In the genomic region with DNA sequence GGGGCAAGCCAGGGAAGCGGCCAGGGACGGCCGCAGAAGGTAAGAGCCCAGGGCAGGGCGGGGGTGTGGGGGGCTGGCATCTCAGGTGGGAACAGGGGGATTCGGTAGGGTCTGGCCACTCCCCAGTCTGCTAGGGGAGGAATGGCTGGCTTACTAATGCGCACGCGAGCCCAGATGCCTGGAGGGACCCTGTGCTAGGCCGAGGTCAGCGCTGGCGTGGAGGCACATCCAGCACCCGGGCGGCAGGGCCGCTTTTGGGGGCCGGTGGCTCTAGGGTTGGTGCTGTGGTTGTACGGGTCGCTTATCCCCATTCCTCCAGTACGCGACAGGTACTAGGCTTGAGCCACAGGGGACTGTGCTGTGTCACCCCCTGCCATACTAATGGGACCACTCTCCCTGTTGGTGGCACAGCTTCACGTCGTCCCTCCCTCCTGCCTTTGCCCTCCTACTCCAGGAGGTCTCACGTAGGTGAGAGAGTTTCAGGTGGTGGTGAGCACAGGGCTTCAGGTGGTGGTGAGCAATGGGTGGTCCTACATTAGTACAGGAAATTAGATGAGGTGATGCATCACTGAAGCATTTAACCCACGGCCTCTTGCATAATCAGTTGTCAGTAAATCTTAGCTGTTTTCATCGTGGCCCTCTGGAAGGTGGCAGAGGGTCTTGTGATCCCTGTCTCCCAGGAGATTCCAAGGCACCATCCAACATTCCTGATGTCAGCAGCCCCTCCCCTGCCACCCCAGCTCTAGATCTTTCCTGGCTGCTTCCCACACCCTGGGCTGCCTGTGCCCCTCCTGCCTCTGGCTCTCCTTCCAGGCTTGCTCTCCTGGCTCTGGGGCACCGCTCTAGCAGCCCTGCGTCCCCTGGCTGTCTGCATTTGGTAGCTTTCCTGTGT, we compare ENCODE assay signal across 8 cellular contexts. TPM values are rescaled to one million over a fixed set of nuclear protein-coding genes. Genes with fewer than 3 reads are reported as not detected.
DNase-seq lines count a peak whose midpoint lies in the region; ATAC-seq and TF ChIP-seq lines count a peak whose summit lies in the region.
"Had no signal": no experiment of that assay in that cellular context is flagged by ENCODE, and none has a peak within 500 bp of the region (broad histone marks: within the 10 kb centered on the region; RNA-seq: fewer than 3 reads in every experiment).

No MANE protein-coding gene starts in this region.

- peak overlapping the region; percentile 27 for H3K4me3 Mint-ChIP-seq in activated T-helper 17 cell treated with anti-CD3 and anti-CD28 coated beads, Interleukin-2, amount 50 U/mL, for 72 hours

- DNase-seq in cardiac muscle cell (ENCODE audit: low read depth in 1 of 2, low spot score in 1 of 2): peak; percentile 41 to 60
- DNase-seq in pons (ENCODE audit: low spot score): peak; percentile 59
- DNase-seq in stimulated activated CD4-positive, alpha-beta T cell treated with anti-CD3 and anti-CD28 coated beads, Interleukin-12 subunit alpha, Interleukin-12 subunit beta, amount 100 ng/mL, for 4 hours: no peak
- DNase-seq in NCI-H1436 (lab: John Stamatoyannopoulos, UW): no peak
- no peak for DNase-seq in DMS53 (lab: John Stamatoyannopoulos, UW)

- H3K36me3 ChIP-seq in HEK293 (ENCODE audit: control insufficient read depth in 2 of 2, insufficient read depth in 1 of 2, low read length in 2 of 2) (no peaks in the 10 kb centered on the region), cardiac muscle cell (peaks cover 4% of the 10 kb centered on the region)

- CTCF ChIA-PET in HEK293 (lab: Yijun Ruan, JAX): interaction anchor here (0.7 kb wide), 1 partner anchor 19 kb away, joined by 3 read pairs; no protein-coding TSS in a partner anchor

- H3K4me3 ChIP-seq in HEK293 (ENCODE audit: low read depth, low read length): no peak overlapping the region
- H3K4me3 ChIP-seq in cardiac muscle cell: peak overlapping the region; percentile 76

- TF ChIP-seq CTCF in HEK293 (tag by site-specific recombination; IDR thresholded peaks at IDR 0.05) (no peak), cardiac muscle cell (IDR thresholded peaks at IDR 0.05; ENCODE audit: low read depth, low read length) (no peak)

- no peaks in the 10 kb centered on the region for H3K9me3 Mint-ChIP-seq in activated T-helper 17 cell treated with anti-CD3 and anti-CD28 coated beads, Interleukin-2, amount 50 U/mL, for 72 hours

- H3K9me3 ChIP-seq in HEK293 (ENCODE audit: control insufficient read depth, insufficient read depth, low read depth, low read length) (no peaks in the 10 kb centered on the region), cardiac muscle cell (ENCODE audit: low read depth) (no peaks in the 10 kb centered on the region)

- peak; percentile 17 for ATAC-seq in activated T-helper 17 cell treated with anti-CD3 and anti-CD28 coated beads, Interleukin-2, amount 50 U/mL, for 72 hours (replicated peaks)

- no peaks in the 10 kb centered on the region for H3K27me3 ChIP-seq in cardiac muscle cell

- H3K27ac ChIP-seq in HEK293 (ENCODE audit: extremely low read depth, low read depth, low read length) (no peak overlapping the region), cardiac muscle cell (peak overlapping the region; percentile 13)

- H3K4me1 Mint-ChIP-seq in activated T-helper 17 cell treated with anti-CD3 and anti-CD28 coated beads, Interleukin-2, amount 50 U/mL, for 72 hours: no peaks in the 10 kb centered on the region

- POLR2A ChIA-PET in HEK293 (lab: Yijun Ruan, JAX): interaction anchor here (0.6 to 1.5 kb wide), 2 partner anchors 11 to 29 kb away, joined by 3 read pairs; no protein-coding TSS in a partner anchor

- peaks cover 18% of the 10 kb centered on the region for H3K27me3 Mint-ChIP-seq in activated T-helper 17 cell treated with anti-CD3 and anti-CD28 coated beads, Interleukin-2, amount 50 U/mL, for 72 hours

- H3K27ac Mint-ChIP-seq in activated T-helper 17 cell treated with anti-CD3 and anti-CD28 coated beads, Interleukin-2, amount 50 U/mL, for 72 hours: no peak overlapping the region

- no peaks in the 10 kb centered on the region for H3K36me3 Mint-ChIP-seq in activated T-helper 17 cell treated with anti-CD3 and anti-CD28 coated beads, Interleukin-2, amount 50 U/mL, for 72 hours (ENCODE audit: low read depth)

- H3K4me1 ChIP-seq in HEK293 (ENCODE audit: control insufficient read depth, insufficient read depth, low read length) (no peaks in the 10 kb centered on the region), cardiac muscle cell (ENCODE audit: low read depth) (no peaks in the 10 kb centered on the region)

TF ChIP-seq in HEK293, 187 proteins besides CTCF, POLR2A, EP300 and RAD21 (continues in another document):
- peak; percentile 84 for TF ChIP-seq ZIC2 (tag by site-specific recombination; IDR thresholded peaks at IDR 0.05)
- TF ChIP-seq OVOL3 (tag by site-specific recombination; IDR thresholded peaks at IDR 0.05): no peak
- 0 out of 2 replicates have a peak, but pooled peaks have one; percentile 59 for TF ChIP-seq ZNF664 (tag by site-specific recombination; IDR thresholded peaks at IDR 0.05)
- peak; percentile 37; the same call in 1 of the 2 replicates for TF ChIP-seq ZNF341 (tag by site-specific recombination; IDR thresholded peaks at IDR 0.05; ENCODE audit: low read depth)
- TF ChIP-seq, protein P1, sequence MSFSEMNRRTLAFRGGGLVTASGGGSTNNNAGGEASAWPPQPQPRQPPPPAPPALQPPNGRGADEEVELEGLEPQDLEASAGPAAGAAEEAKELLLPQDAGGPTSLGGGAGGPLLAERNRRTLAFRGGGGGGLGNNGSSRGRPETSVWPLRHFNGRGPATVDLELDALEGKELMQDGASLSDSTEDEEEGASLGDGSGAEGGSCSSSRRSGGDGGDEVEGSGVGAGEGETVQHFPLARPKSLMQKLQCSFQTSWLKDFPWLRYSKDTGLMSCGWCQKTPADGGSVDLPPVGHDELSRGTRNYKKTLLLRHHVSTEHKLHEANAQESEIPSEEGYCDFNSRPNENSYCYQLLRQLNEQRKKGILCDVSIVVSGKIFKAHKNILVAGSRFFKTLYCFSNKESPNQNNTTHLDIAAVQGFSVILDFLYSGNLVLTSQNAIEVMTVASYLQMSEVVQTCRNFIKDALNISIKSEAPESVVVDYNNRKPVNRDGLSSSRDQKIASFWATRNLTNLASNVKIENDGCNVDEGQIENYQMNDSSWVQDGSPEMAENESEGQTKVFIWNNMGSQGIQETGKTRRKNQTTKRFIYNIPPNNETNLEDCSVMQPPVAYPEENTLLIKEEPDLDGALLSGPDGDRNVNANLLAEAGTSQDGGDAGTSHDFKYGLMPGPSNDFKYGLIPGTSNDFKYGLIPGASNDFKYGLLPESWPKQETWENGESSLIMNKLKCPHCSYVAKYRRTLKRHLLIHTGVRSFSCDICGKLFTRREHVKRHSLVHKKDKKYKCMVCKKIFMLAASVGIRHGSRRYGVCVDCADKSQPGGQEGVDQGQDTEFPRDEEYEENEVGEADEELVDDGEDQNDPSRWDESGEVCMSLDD (tag by site-specific recombination; IDR thresholded peaks at IDR 0.05): no peak
- peak; percentile 34; the same call in 1 of the 2 replicates for TF ChIP-seq GLIS2 (tag by site-specific recombination; IDR thresholded peaks at IDR 0.05)
- TF ChIP-seq, protein P2, sequence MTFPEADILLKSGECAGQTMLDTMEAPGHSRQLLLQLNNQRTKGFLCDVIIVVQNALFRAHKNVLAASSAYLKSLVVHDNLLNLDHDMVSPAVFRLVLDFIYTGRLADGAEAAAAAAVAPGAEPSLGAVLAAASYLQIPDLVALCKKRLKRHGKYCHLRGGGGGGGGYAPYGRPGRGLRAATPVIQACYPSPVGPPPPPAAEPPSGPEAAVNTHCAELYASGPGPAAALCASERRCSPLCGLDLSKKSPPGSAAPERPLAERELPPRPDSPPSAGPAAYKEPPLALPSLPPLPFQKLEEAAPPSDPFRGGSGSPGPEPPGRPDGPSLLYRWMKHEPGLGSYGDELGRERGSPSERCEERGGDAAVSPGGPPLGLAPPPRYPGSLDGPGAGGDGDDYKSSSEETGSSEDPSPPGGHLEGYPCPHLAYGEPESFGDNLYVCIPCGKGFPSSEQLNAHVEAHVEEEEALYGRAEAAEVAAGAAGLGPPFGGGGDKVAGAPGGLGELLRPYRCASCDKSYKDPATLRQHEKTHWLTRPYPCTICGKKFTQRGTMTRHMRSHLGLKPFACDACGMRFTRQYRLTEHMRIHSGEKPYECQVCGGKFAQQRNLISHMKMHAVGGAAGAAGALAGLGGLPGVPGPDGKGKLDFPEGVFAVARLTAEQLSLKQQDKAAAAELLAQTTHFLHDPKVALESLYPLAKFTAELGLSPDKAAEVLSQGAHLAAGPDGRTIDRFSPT (tag by site-specific recombination; IDR thresholded peaks at IDR 0.05): 0 out of 2 replicates have a peak, but pooled peaks have one; percentile 30
- TF ChIP-seq, protein P3, sequence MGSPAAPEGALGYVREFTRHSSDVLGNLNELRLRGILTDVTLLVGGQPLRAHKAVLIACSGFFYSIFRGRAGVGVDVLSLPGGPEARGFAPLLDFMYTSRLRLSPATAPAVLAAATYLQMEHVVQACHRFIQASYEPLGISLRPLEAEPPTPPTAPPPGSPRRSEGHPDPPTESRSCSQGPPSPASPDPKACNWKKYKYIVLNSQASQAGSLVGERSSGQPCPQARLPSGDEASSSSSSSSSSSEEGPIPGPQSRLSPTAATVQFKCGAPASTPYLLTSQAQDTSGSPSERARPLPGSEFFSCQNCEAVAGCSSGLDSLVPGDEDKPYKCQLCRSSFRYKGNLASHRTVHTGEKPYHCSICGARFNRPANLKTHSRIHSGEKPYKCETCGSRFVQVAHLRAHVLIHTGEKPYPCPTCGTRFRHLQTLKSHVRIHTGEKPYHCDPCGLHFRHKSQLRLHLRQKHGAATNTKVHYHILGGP (tag by site-specific recombination; IDR thresholded peaks at IDR 0.05): no peak
- no peak for TF ChIP-seq ZNF76 (tag by site-specific recombination; IDR thresholded peaks at IDR 0.05; ENCODE audit: borderline replicate concordance, low read depth)
- peak; percentile 71 for TF ChIP-seq GLIS1 (tag by site-specific recombination; IDR thresholded peaks at IDR 0.05)
- TF ChIP-seq SCRT2 (tag by site-specific recombination; IDR thresholded peaks at IDR 0.05): peak; percentile 86

RNA-seq across cellular contexts. Expression of a gene that starts 1.0 kb away (rescaled TPM):
- total RNA-seq in activated T-helper 17 cell treated with anti-CD3 and anti-CD28 coated beads, Interleukin-2, amount 50 U/mL, for 72 hours: 1 to 10 TPM; 1.2 to 5.3 TPM
- 60.8 and 94.1 TPM in 2 replicates for total RNA-seq in cardiac muscle cell
- polyA plus RNA-seq in cardiac muscle cell: 96.0 and 107 TPM in 2 replicates

RNA-seq across cellular contexts. Expression of a gene that starts 18.2 kb away (rescaled TPM):
- total RNA-seq in activated T-helper 17 cell treated with anti-CD3 and anti-CD28 coated beads, Interleukin-2, amount 50 U/mL, for 72 hours: 100 to 1,000 TPM; 114 to 181 TPM
- 123 and 133 TPM in 2 replicates for total RNA-seq in cardiac muscle cell
- 194 and 198 TPM in 2 replicates for polyA plus RNA-seq in cardiac muscle cell

RNA-seq across cellular contexts. Expression of a gene that starts 22.8 kb away (rescaled TPM):
- total RNA-seq in activated T-helper 17 cell treated with anti-CD3 and anti-CD28 coated beads, Interleukin-2, amount 50 U/mL, for 72 hours: 10 to 100 TPM; 27.8 to 33.9 TPM
- 52.5 and 95.9 TPM in 2 replicates for total RNA-seq in cardiac muscle cell
- 25.1 and 26.7 TPM in 2 replicates for polyA plus RNA-seq in cardiac muscle cell

RNA-seq across cellular contexts. Expression of a gene that starts 36.0 kb away (rescaled TPM):
- not detected for total RNA-seq in activated T-helper 17 cell treated with anti-CD3 and anti-CD28 coated beads, Interleukin-2, amount 50 U/mL, for 72 hours
- 9,288 and 26,089 TPM in 2 replicates for total RNA-seq in cardiac muscle cell
- 8,361 and 20,231 TPM in 2 replicates for polyA plus RNA-seq in cardiac muscle cell
- total RNA-seq: activated CD8-positive, alpha-beta memory T cell treated with anti-CD3 and anti-CD28 coated beads for 36 hours had no signal

RNA-seq across cellular contexts. Expression of a gene that starts 39.8 kb away (rescaled TPM):
- 1 to 10 TPM in 1 of 2 donors, not detected in 1; 2.4 TPM for total RNA-seq in activated T-helper 17 cell treated with anti-CD3 and anti-CD28 coated beads, Interleukin-2, amount 50 U/mL, for 72 hours
- 129 and 148 TPM in 2 replicates for total RNA-seq in cardiac muscle cell
- polyA plus RNA-seq in cardiac muscle cell: 165 and 213 TPM in 2 replicates
- total RNA-seq: activated CD8-positive, alpha-beta memory T cell treated with anti-CD3 and anti-CD28 coated beads for 36 hours had no signal

Comparison
In these comparisons a context has a peak if more than half of its experiments do, and no peak if none do; other contexts are left out.
1. DNase-seq: peak in cardiac muscle cell (2 of 2) and pons (single experiment); none in stimulated activated CD4-positive, alpha-beta T cell treated with anti-CD3 and anti-CD28 coated beads, Interleukin-12 subunit alpha, Interleukin-12 subunit beta, amount 100 ng/mL, for 4 hours (single experiment), NCI-H1436 (single experiment) and DMS53 (single experiment).